Comparison of ENCODE assay signal across 8 cellular contexts in the genomic region with DNA sequence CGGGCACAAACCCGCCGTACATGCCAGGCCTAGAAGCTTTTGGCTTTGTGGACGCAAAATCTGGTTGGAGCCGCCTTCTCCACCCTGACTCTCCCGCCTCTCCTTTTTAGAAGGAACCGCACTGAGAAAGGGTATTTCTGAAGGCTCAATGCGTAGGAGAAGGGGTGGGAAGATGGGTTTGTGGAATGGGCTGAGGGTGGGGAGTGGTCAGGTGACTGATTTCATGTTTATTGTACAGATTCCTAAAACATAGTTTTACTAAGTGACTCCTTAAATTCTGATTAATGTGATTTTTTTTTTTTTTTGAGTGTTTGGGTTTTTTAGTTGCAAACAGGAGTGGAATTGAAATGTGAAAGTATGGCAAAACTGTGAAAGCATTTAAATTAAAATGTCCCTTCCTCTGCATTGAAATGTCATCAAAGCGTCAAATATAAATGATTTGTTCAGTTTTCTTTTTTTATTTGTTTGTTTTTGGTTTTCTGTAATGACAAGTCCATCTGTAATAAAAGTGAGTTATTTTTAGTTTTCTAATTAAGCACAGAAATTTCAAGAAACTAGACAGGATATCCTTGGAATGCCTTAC. TPM values are rescaled to one million over a fixed set of nuclear protein-coding genes. Genes with fewer than 3 reads are reported as not detected.
A peak's percentile ranks its signal among the peaks of the same experiment; 100 is the strongest.
DNase-seq lines count a peak whose midpoint lies in the region; ATAC-seq and TF ChIP-seq lines count a peak whose summit lies in the region.

No MANE protein-coding gene starts in this region.

- H3K27ac ChIP-seq in lower lobe of right lung (peak overlapping the region; percentile 99), upper lobe of right lung (peak overlapping the region; percentile 100)

- ATAC-seq in lower lobe of right lung (peak in 1 of 2 donors; percentile 10), upper lobe of right lung (no peak)

- H3K9me3 Mint-ChIP-seq in activated naive CD4-positive, alpha-beta T cell treated with anti-CD3 and anti-CD28 coated beads, Interleukin-2, amount 50 U/mL, for 24 hours = no peaks in the 10 kb centered on the region

- no peaks in the 10 kb centered on the region for H3K36me3 Mint-ChIP-seq in activated naive CD4-positive, alpha-beta T cell treated with anti-CD3 and anti-CD28 coated beads, Interleukin-2, amount 50 U/mL, for 24 hours

- peak overlapping the region; percentile 99 for H3K4me3 Mint-ChIP-seq in activated naive CD4-positive, alpha-beta T cell treated with anti-CD3 and anti-CD28 coated beads, Interleukin-2, amount 50 U/mL, for 24 hours

- in situ Hi-C loops in astrocyte of the spinal cord (cut with HindIII; ENCODE audit: low sequenced_read_pairs) = no loop called here

- H3K9me3 ChIP-seq in lower lobe of right lung = no peaks in the 10 kb centered on the region
- no peaks in the 10 kb centered on the region for H3K9me3 ChIP-seq in upper lobe of right lung

- no peaks in the 10 kb centered on the region for H3K27me3 ChIP-seq in lower lobe of right lung (ENCODE audit: low read depth)
- no peaks in the 10 kb centered on the region for H3K27me3 ChIP-seq in upper lobe of right lung

- H3K4me1 Mint-ChIP-seq in activated naive CD4-positive, alpha-beta T cell treated with anti-CD3 and anti-CD28 coated beads, Interleukin-2, amount 50 U/mL, for 24 hours = peaks cover 59% of the 10 kb centered on the region

- intact Hi-C loops in lower lobe of right lung (cut with DNase I) (no loop called here), upper lobe of right lung (cut with DNase I) (no loop called here)

- H3K27ac Mint-ChIP-seq in activated naive CD4-positive, alpha-beta T cell treated with anti-CD3 and anti-CD28 coated beads, Interleukin-2, amount 50 U/mL, for 24 hours = peak overlapping the region; percentile 98

- H3K4me1 ChIP-seq in lower lobe of right lung = peaks cover 45% of the 10 kb centered on the region
- peaks cover 32% of the 10 kb centered on the region for H3K4me1 ChIP-seq in upper lobe of right lung

- no peak for DNase-seq in activated naive CD4-positive, alpha-beta T cell treated with Interleukin-2 at 50 U/mL for 16 hours
- DNase-seq in astrocyte of the spinal cord (ENCODE audit: low read depth, low spot score) (no peak), lower lobe of right lung (no peak), upper lobe of right lung (no peak), occipital lobe (lab: John Stamatoyannopoulos, UW) (no peak), amniotic stem cell (lab: John Stamatoyannopoulos, UW) (no peak), NCI-H146 treated with DMSO at 0.1 percent for 48 hours (lab: John Stamatoyannopoulos, UW; ENCODE audit: unreplicated experiment) (no peak)

- H3K36me3 ChIP-seq in lower lobe of right lung = peaks cover 10% of the 10 kb centered on the region
- peaks cover 12% of the 10 kb centered on the region for H3K36me3 ChIP-seq in upper lobe of right lung

- H3K4me3 ChIP-seq in astrocyte of the spinal cord (ENCODE audit: low read depth, low read length) (peak overlapping the region; percentile 68), lower lobe of right lung (peak overlapping the region; percentile 91), upper lobe of right lung (peak overlapping the region; percentile 72)

- TF ChIP-seq CTCF in astrocyte of the spinal cord (IDR thresholded peaks at IDR 0.05; ENCODE audit: low read depth, low read length) (no peak), lower lobe of right lung (IDR thresholded peaks at IDR 0.05) (no peak), upper lobe of right lung (IDR thresholded peaks at IDR 0.05) (no peak)

- no peaks in the 10 kb centered on the region for H3K27me3 Mint-ChIP-seq in activated naive CD4-positive, alpha-beta T cell treated with anti-CD3 and anti-CD28 coated beads, Interleukin-2, amount 50 U/mL, for 24 hours

RNA-seq across cellular contexts. Expression of a gene that starts 1.8 kb away (rescaled TPM):
- total RNA-seq in lower lobe of right lung (72.9 TPM), upper lobe of right lung (70.1 TPM), occipital lobe (15.0 TPM)

RNA-seq across cellular contexts. Expression of a gene that starts 32.6 kb away (rescaled TPM):
- total RNA-seq in lower lobe of right lung (0.35 TPM), upper lobe of right lung (0.69 TPM), occipital lobe (3.7 TPM)
